8 cellular contexts compared by ENCODE assay signal in the genomic region with DNA sequence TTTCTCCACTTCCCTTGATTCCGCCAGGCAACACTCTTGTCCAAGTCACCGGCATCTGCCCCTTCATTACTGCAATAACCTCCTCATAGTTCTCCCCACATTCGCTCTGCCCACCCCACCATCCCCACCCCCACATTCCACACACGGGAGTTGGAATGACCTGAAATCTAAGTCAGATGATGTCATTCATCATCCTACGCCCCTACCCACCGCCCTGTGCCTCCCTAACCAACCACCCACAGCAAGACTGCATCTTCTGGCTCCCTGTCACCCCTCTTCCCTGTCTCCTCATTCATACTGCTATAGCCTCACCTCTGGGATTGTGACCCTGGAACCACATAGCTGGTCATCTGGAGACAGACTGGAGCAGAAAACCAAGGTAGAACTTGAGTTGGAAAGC.
"Had no signal": no experiment of that assay in that cellular context is flagged by ENCODE, and none has a peak within 500 bp of the region (broad histone marks: within the 10 kb centered on the region; RNA-seq: fewer than 3 reads in every experiment).

No MANE protein-coding gene starts in this region.

- H3K9ac ChIP-seq: GM23248, KMS-11 had no signal

- H3K27ac ChIP-seq: GM23248, KMS-11 had no signal

- H3K4me2 ChIP-seq: KMS-11 had no signal

- H3K9me3 ChIP-seq: HAP-1 had no signal

- H3K36me3 Mint-ChIP-seq: IgD-negative memory B cell had no signal

- H2AFZ ChIP-seq: GM23248 had no signal

- H3K36me3 ChIP-seq: HAP-1 had no signal

- H3K4me3 ChIP-seq: GM23248, HAP-1 had no signal

- H3K4me1 ChIP-seq: HAP-1 had no signal

- DNase-seq: GM23248, GOT3, H7, KBM-7 had no signal

- ATAC-seq: HCT116 had no signal

- H3K9me3 Mint-ChIP-seq: IgD-negative memory B cell had no signal
